In the genomic region with DNA sequence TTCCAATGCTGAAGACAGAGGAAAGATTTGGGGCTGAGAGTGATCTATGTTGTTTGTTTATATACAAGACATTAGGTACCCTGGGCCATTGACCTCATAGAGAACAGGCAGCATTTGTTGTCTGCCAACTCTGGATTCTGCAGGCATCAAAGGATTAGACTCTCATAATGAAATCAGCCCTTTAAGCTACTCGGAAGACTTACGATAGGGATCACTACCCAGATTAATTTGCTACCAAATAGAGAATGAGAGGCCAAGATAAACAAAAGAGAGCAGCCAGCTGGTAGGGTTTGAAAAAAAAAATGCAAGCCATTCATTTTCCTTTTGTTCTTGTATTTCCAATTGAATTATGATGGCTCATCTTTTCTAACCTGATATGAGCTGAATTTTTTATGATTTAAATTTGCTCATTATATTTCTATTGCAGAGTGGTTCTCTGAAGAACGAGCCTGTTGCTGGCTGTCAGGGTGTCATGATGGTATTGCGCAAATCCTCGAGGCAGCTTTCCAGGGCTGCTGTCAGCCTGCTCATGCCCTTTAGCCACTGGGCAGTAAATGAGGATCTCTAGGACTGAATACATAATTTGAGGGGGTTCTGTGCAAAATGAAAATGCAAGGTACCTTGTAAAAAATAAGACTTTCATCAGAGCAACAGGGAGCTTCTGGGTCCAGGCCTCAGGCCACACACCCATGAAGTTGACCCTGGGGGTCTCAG, we compare ENCODE assay signal across 9 cellular contexts.
A peak's percentile ranks its signal among the peaks of the same experiment; 100 is the strongest.
DNase-seq lines count a peak whose midpoint lies in the region; ATAC-seq, FAIRE-seq and TF ChIP-seq lines count a peak whose summit lies in the region.
"Had no signal": no experiment of that assay in that cellular context is flagged by ENCODE, and none has a peak within 500 bp of the region (broad histone marks: within the 10 kb centered on the region; RNA-seq: fewer than 3 reads in every experiment).

No MANE protein-coding gene starts in this region.

- no peaks in the 10 kb centered on the region for H3K27me3 ChIP-seq in liver (ENCODE audit: control insufficient read depth in 4 of 4, insufficient read depth in 4 of 4, low read length in 3 of 4)

- peaks cover 9 to 18% (median 15%) of the 10 kb centered on the region in 4 donors for H3K4me1 ChIP-seq in liver (ENCODE audit: control insufficient read depth in 4 of 4, insufficient read depth in 4 of 4, low read length in 3 of 4)

- H3K4me3 Mint-ChIP-seq in MCF 10A (ENCODE audit: unreplicated experiment), result peak overlapping the region; percentile 22

- H3K27ac Mint-ChIP-seq in MCF 10A (ENCODE audit: low read depth, unreplicated experiment), result peak overlapping the region; percentile 82
- H3K27ac Mint-ChIP-seq in activated naive CD4-positive, alpha-beta T cell treated with anti-CD3 and anti-CD28 coated beads, Interleukin-2, amount 50 U/mL, for 72 hours, result no peak overlapping the region

- TF ChIP-seq RAD21 in liver (IDR thresholded peaks at IDR 0.05), result no peak

- H3K27ac ChIP-seq in liver (ENCODE audit: low read depth in 1 of 2, low read length in 2 of 2), result peak overlapping the region; percentile 77 to 89

- peaks cover 34% of the 10 kb centered on the region for H3K4me1 Mint-ChIP-seq in MCF 10A (ENCODE audit: insufficient read depth, unreplicated experiment)

- no peak overlapping the region for H3K4me3 ChIP-seq in liver (ENCODE audit: low read depth in 1 of 3, low read length in 3 of 3)

- TF ChIP-seq CTCF in MCF 10A (IDR thresholded peaks at IDR 0.05; ENCODE audit: unreplicated experiment) (no peak), liver (IDR thresholded peaks at IDR 0.05; ENCODE audit: low read depth, low read length, missing input control) (no peak)

- intact Hi-C loops in MCF 10A (cut with micrococcal nuclease), result no loop called here

- 18% methylated on average over 5 of the region's 5 CpGs for WGBS in liver

- FAIRE-seq in urothelium cell line (lab: Jason Lieb, UNC), result no peak

- no peaks in the 10 kb centered on the region for H3K9me3 ChIP-seq in liver (ENCODE audit: control insufficient read depth in 4 of 4, low read length in 3 of 4)

- peaks cover 5% of the 10 kb centered on the region for H3K9me3 Mint-ChIP-seq in MCF 10A (ENCODE audit: unreplicated experiment)
- H3K9me3 Mint-ChIP-seq in activated naive CD4-positive, alpha-beta T cell treated with anti-CD3 and anti-CD28 coated beads, Interleukin-2, amount 50 U/mL, for 72 hours, result peaks cover 6 to 11% of the 10 kb centered on the region in 2 donors

- POLR2A ChIA-PET in MCF 10A (lab: Yijun Ruan, JAX), result interaction anchor here (0.6 to 2.2 kb wide), 17 partner anchors 11 to 799 kb away, joined by 3 to 8 read pairs (median 4); no protein-coding TSS in a partner anchor

- ATAC-seq in HG02623 (IDR thresholded peaks at IDR 0.05; ENCODE audit: unreplicated experiment), result no peak
- no peak for ATAC-seq in activated naive CD4-positive, alpha-beta T cell treated with anti-CD3 and anti-CD28 coated beads, Interleukin-2, amount 50 U/mL, for 72 hours

- no peaks in the 10 kb centered on the region for H3K27me3 Mint-ChIP-seq in MCF 10A (ENCODE audit: insufficient read depth, unreplicated experiment)

- peaks cover 6% of the 10 kb centered on the region for H3K36me3 Mint-ChIP-seq in MCF 10A (ENCODE audit: insufficient read depth, unreplicated experiment)
- H3K36me3 Mint-ChIP-seq in activated naive CD4-positive, alpha-beta T cell treated with anti-CD3 and anti-CD28 coated beads, Interleukin-2, amount 50 U/mL, for 72 hours, result peaks cover 6 to 14% of the 10 kb centered on the region in 2 donors

- no peak overlapping the region for H3K9ac ChIP-seq in liver (ENCODE audit: low read depth in 1 of 2, low read length in 2 of 2)

- DNase-seq in D341Med (ENCODE audit: low spot score), result peak; percentile 36
- peak; percentile 95 for DNase-seq in NCI-H2029 treated with DMSO at 0.1 percent for 48 hours (lab: John Stamatoyannopoulos, UW)
- DNase-seq in MCF 10A (ENCODE audit: unreplicated experiment), result peak; percentile 91
- DNase-seq in activated naive CD4-positive, alpha-beta T cell treated with anti-CD3 and anti-CD28 coated beads, Interleukin-2, amount 50 U/mL, for 72 hours (ENCODE audit: low spot score in 2 of 2), result no peak
- no peak for DNase-seq in urothelium cell line (ENCODE audit: low spot score)
- no peak for DNase-seq in epidermal melanocyte (ENCODE audit: insufficient read length, low spot score)
- DNase-seq: DMS79 treated with DMSO at 0.1 percent for 48 hours had no signal

- CTCF ChIA-PET in MCF 10A (lab: Yijun Ruan, JAX), result interaction anchor here (0.6 to 1.4 kb wide), 7 partner anchors 14 to 889 kb away, joined by 3 to 7 read pairs (median 3); no protein-coding TSS in a partner anchor

- BruUV-seq in MCF 10A (replicated peaks; lab: Mats Ljungman, UMichigan), result TSS peak; percentile 55

- no peaks in the 10 kb centered on the region for H3K36me3 ChIP-seq in liver (ENCODE audit: control insufficient read depth in 4 of 4, insufficient read depth in 3 of 4, low read depth in 1 of 4, low read length in 3 of 4)

TF ChIP-seq in liver, 16 proteins besides CTCF, POLR2A, EP300 and RAD21:
- TF ChIP-seq HNF4G (IDR thresholded peaks at IDR 0.05) (peak; percentile 14), EGR1 (IDR thresholded peaks at IDR 0.05; ENCODE audit: low read depth in 2 of 2) (no peak), GABPA (IDR thresholded peaks at IDR 0.05 in 1 of 2, conservative IDR thresholded peaks at IDR 0.05 in 1 of 2) (no peak), RXRA (IDR thresholded peaks at IDR 0.05) (peak; percentile 70 to 79), FOXA2 (IDR thresholded peaks at IDR 0.05) (peak; percentile 3), NR2F2 (IDR thresholded peaks at IDR 0.05) (no peak), YY1 (IDR thresholded peaks at IDR 0.05) (peak; percentile 41), SP1 (IDR thresholded peaks at IDR 0.05) (peak; percentile 44), HNF4A (conservative IDR thresholded peaks at IDR 0.05) (peak; percentile 51 to 67), JUND (IDR thresholded peaks at IDR 0.05) (peak in 1 of 2 donors; percentile 8), FOXA1 (IDR thresholded peaks at IDR 0.05) (no peak), TAF1 (conservative IDR thresholded peaks at IDR 0.05) (no peak)
- TF ChIP-seq, protein P1, sequence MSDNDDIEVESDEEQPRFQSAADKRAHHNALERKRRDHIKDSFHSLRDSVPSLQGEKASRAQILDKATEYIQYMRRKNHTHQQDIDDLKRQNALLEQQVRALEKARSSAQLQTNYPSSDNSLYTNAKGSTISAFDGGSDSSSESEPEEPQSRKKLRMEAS (IDR thresholded peaks at IDR 0.05), result no peak
- TF ChIP-seq, protein P2, sequence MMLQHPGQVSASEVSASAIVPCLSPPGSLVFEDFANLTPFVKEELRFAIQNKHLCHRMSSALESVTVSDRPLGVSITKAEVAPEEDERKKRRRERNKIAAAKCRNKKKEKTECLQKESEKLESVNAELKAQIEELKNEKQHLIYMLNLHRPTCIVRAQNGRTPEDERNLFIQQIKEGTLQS (IDR thresholded peaks at IDR 0.05), result no peak
- TF ChIP-seq, protein P3, sequence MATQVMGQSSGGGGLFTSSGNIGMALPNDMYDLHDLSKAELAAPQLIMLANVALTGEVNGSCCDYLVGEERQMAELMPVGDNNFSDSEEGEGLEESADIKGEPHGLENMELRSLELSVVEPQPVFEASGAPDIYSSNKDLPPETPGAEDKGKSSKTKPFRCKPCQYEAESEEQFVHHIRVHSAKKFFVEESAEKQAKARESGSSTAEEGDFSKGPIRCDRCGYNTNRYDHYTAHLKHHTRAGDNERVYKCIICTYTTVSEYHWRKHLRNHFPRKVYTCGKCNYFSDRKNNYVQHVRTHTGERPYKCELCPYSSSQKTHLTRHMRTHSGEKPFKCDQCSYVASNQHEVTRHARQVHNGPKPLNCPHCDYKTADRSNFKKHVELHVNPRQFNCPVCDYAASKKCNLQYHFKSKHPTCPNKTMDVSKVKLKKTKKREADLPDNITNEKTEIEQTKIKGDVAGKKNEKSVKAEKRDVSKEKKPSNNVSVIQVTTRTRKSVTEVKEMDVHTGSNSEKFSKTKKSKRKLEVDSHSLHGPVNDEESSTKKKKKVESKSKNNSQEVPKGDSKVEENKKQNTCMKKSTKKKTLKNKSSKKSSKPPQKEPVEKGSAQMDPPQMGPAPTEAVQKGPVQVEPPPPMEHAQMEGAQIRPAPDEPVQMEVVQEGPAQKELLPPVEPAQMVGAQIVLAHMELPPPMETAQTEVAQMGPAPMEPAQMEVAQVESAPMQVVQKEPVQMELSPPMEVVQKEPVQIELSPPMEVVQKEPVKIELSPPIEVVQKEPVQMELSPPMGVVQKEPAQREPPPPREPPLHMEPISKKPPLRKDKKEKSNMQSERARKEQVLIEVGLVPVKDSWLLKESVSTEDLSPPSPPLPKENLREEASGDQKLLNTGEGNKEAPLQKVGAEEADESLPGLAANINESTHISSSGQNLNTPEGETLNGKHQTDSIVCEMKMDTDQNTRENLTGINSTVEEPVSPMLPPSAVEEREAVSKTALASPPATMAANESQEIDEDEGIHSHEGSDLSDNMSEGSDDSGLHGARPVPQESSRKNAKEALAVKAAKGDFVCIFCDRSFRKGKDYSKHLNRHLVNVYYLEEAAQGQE (IDR thresholded peaks at IDR 0.05), result no peak
- TF ChIP-seq, protein P4, sequence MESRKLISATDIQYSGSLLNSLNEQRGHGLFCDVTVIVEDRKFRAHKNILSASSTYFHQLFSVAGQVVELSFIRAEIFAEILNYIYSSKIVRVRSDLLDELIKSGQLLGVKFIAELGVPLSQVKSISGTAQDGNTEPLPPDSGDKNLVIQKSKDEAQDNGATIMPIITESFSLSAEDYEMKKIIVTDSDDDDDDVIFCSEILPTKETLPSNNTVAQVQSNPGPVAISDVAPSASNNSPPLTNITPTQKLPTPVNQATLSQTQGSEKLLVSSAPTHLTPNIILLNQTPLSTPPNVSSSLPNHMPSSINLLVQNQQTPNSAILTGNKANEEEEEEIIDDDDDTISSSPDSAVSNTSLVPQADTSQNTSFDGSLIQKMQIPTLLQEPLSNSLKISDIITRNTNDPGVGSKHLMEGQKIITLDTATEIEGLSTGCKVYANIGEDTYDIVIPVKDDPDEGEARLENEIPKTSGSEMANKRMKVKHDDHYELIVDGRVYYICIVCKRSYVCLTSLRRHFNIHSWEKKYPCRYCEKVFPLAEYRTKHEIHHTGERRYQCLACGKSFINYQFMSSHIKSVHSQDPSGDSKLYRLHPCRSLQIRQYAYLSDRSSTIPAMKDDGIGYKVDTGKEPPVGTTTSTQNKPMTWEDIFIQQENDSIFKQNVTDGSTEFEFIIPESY (IDR thresholded peaks at IDR 0.05), result no peak

Comparison
In these comparisons a context has a peak if more than half of its experiments do, and no peak if none do; other contexts are left out.
1. DNase-seq: peak in D341Med (single experiment), NCI-H2029 treated with DMSO at 0.1 percent for 48 hours (single experiment) and MCF 10A (single experiment); none in activated naive CD4-positive, alpha-beta T cell treated with anti-CD3 and anti-CD28 coated beads, Interleukin-2, amount 50 U/mL, for 72 hours (0 of 2), urothelium cell line (single experiment) and epidermal melanocyte (single experiment).